Comparison of ENCODE assay signal across 26 cellular contexts in the genomic region with DNA sequence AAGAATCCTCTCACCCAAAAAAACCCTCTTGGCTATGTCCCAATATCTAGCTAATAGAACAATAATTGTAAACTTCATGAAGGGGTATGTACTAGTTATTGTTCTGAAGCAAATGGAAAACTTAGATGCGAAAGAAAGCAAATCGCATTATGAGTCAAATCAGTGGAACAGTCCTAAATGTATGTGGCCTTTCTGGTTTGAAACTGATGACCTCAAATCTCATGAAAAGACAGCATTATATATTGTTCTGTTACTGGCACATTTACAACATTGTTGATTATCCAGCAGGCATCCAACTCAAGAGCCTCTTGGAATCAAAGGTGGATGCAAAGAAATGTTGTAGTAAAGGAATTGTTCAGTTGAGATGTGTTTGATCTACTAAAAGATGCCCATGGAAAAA. TPM values are rescaled to one million over a fixed set of nuclear protein-coding genes. Genes with fewer than 3 reads are reported as not detected.
"Had no signal": no experiment of that assay in that cellular context is flagged by ENCODE, and none has a peak within 500 bp of the region (broad histone marks: within the 10 kb centered on the region; RNA-seq: fewer than 3 reads in every experiment).

No MANE protein-coding gene starts in this region.

- DNase-seq: IMR-90, Kasumi-1, KG1, MM.1S, NCI-H1092 treated with DMSO at 0.1 percent for 48 hours, NCI-H1417, NCI-H1436 treated with DMSO at 0.1 percent for 48 hours, NCI-H1694, NCI-H187 treated with DMSO at 0.1 percent for 48 hours, NCI-H2029 treated with DMSO at 0.1 percent for 48 hours, NCI-H2171 treated with DMSO at 0.1 percent for 48 hours, NCI-H2227 treated with DMSO at 0.1 percent for 48 hours, NCI-H446, NCI-H510A, NCI-H524 treated with DMSO at 0.1 percent for 48 hours, NCI-H69, NCI-H774, PC-3, SHP77 had no signal

- H3K27ac ChIP-seq: RWPE1 had no signal

- ATAC-seq: HepG2, Panc1, PC-3, SK-N-SH treated with all-trans-retinoic acid at 6 μM for 48 hours had no signal

RNA-seq across cellular contexts. Expression of a gene that starts 34.7 kb away (rescaled TPM):
- total RNA-seq: HepG2, HT1080, IMR-90, M059J, OCI-LY7, PC-3 had no signal
- polyA plus RNA-seq: HepG2, IMR-90 had no signal

RNA-seq across cellular contexts. Expression of a gene that starts 51.2 kb away (rescaled TPM):
- total RNA-seq: HepG2, HT1080, IMR-90, M059J, OCI-LY7, PC-3 had no signal
- polyA plus RNA-seq: HepG2, IMR-90 had no signal

RNA-seq across cellular contexts. Expression of a gene that starts 57.7 kb away (rescaled TPM):
- total RNA-seq: HepG2, HT1080, IMR-90, M059J, OCI-LY7, PC-3 had no signal
- polyA plus RNA-seq: HepG2, IMR-90 had no signal
